Comparison of ENCODE assay signal across 9 cellular contexts in the genomic region with DNA sequence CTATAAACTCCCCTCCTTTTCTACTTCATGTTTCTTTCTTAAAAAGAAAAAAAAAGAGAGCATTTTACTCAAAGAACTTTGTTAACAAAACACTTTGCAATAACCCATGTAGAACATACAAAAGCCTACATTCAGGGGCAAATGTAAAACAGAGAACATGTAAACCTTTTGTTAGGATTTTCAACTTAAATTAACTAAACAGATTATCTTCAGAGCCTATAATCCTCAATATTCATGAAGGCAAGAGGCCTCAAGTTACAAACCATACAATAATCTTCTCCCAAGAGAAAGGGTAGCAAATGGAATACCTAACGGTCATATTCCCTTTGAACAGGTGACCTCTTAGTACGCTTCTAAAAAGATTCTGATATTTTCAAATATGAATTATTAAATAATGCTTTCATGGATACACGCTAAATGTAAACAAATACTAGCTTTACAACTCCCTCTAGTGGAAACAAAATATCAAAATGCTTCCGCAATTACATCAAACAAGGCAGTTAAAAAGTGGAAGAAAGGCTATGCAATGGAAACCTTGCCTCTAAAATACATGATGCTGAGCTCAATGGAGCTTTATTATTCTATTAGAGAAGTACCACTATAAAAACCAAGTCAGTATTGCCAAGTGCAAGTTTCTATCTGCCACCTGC. TPM values are rescaled to one million over a fixed set of nuclear protein-coding genes. Genes with fewer than 3 reads are reported as not detected.
DNase-seq lines count a peak whose midpoint lies in the region; ATAC-seq and TF ChIP-seq lines count a peak whose summit lies in the region.
"Had no signal": no experiment of that assay in that cellular context is flagged by ENCODE, and none has a peak within 500 bp of the region (broad histone marks: within the 10 kb centered on the region; RNA-seq: fewer than 3 reads in every experiment).

No MANE protein-coding gene starts in this region.

- ATAC-seq in HG02763 (IDR thresholded peaks at IDR 0.05; ENCODE audit: unreplicated experiment) = no peak
- ATAC-seq in HG03432 (IDR thresholded peaks at IDR 0.05; ENCODE audit: unreplicated experiment) = no peak

- DNase-seq in DMS153 treated with DMSO at 0.1 percent for 48 hours (lab: John Stamatoyannopoulos, UW; ENCODE audit: unreplicated experiment) (peak; percentile 8), DMS153 (lab: John Stamatoyannopoulos, UW) (no peak), OCI-LY7 (ENCODE audit: low spot score) (peak; percentile 13), fibroblast of pulmonary artery (ENCODE audit: low read depth) (peak; percentile 76), spleen (no peak), activated gamma-delta T cell (lab: John Stamatoyannopoulos, UW) (no peak)

- peaks cover 11% of the 10 kb centered on the region for H4K20me1 ChIP-seq in OCI-LY7 (ENCODE audit: insufficient read depth, low read length)

- peaks cover 68% of the 10 kb centered on the region; the same call in 1 of the 2 replicates for H3K79me2 ChIP-seq in OCI-LY7 (ENCODE audit: insufficient read depth, low read depth, low read length)

- WGBS in spleen, 5 donors = 29 to 55% (median 36%) methylated on average over 4 of the region's 4 CpGs

- no peak overlapping the region for H2AFZ ChIP-seq in OCI-LY7 (ENCODE audit: low read length)

- intact Hi-C loops in OCI-LY7 (cut with micrococcal nuclease; ENCODE audit: unreplicated experiment) (no loop called here), spleen (cut with DNase I; ENCODE audit: low total_unique reads) (loop anchor here (5.0 kb wide), 1 partner anchor 444 kb away; no protein-coding TSS in a partner anchor)

- H3K4me3 ChIP-seq in OCI-LY7 (ENCODE audit: low read depth, low read length, poor library complexity, severe bottlenecking) = no peak overlapping the region
- no peak overlapping the region for H3K4me3 ChIP-seq in fibroblast of pulmonary artery (replicated peaks; ENCODE audit: low read depth, low read length)
- no peak overlapping the region for H3K4me3 ChIP-seq in spleen
- H3K4me3 ChIP-seq: BLaER1 had no signal

- POLR2A ChIA-PET in OCI-LY7 (lab: Charles Lee) = interaction anchor here (0.6 to 1.2 kb wide), 4 partner anchors 8 to 10 kb away, joined by 3 to 4 read pairs (median 4); partner anchors contain the start of gene CEP152

- H3K4me1 ChIP-seq in OCI-LY7 (ENCODE audit: insufficient read depth, low read length, poor library complexity, severe bottlenecking) (peaks cover 5% of the 10 kb centered on the region), spleen (peaks cover 0 to 27% (median 4%) of the 10 kb centered on the region in 6 donors)

- H3K9me3 ChIP-seq in OCI-LY7 (ENCODE audit: low read length) (no peaks in the 10 kb centered on the region), spleen (no peaks in the 10 kb centered on the region)
- H3K9me3 ChIP-seq: BLaER1 had no signal

- no peaks in the 10 kb centered on the region for H3K9me2 ChIP-seq in OCI-LY7 (ENCODE audit: insufficient read depth, low read length)

- H3K27me3 ChIP-seq in spleen (replicated peaks in 1 of 7) = no peaks in the 10 kb centered on the region
- H3K27me3 ChIP-seq: BLaER1 had no signal

- H3K36me3 ChIP-seq in OCI-LY7 (ENCODE audit: insufficient read depth, low read length) (peaks cover 75% of the 10 kb centered on the region), spleen (peaks cover 0 to 28% (median 1%) of the 10 kb centered on the region in 6 donors)

- BruUV-seq in OCI-LY7 (replicated peaks; lab: Mats Ljungman, UMichigan) = no TSS peak

- CTCF ChIA-PET in OCI-LY7 (lab: Charles Lee; ENCODE audit: unreplicated experiment) = interaction anchor here (0.6 kb wide), 1 partner anchor 10 kb away, joined by 3 read pairs; the partner anchor contains the start of gene CEP152

- TF ChIP-seq CTCF in OCI-LY7 (conservative IDR thresholded peaks at IDR 0.05; ENCODE audit: low read length) (peak; percentile 76), fibroblast of pulmonary artery (IDR thresholded peaks at IDR 0.05; ENCODE audit: low read length, missing control alignments) (peak; percentile 58), spleen (IDR thresholded peaks at IDR 0.05 in 8 of 11, conservative IDR thresholded peaks at IDR 0.05 in 3 of 11) (peak in 7 of 11 experiments; percentile 49 to 63 (median 53))

- no peak overlapping the region for H3K4me2 ChIP-seq in OCI-LY7 (ENCODE audit: low read length)
- H3K4me2 ChIP-seq: BLaER1 had no signal

- no peak for TF ChIP-seq POLR2A in spleen (IDR thresholded peaks at IDR 0.05)

- no peak overlapping the region for H3K27ac ChIP-seq in OCI-LY7 (ENCODE audit: low read depth, low read length, poor library complexity, severe bottlenecking)
- no peak overlapping the region for H3K27ac ChIP-seq in spleen
- H3K27ac ChIP-seq: BLaER1 had no signal

RNA-seq across cellular contexts. Expression of gene CEP152, which starts 9.9 kb away (rescaled TPM):
- total RNA-seq in OCI-LY7 (2014; rRNA removed; shearing (Covaris generic)) = 37.6 and 68.2 TPM in 2 replicates
- 44.9 and 54.4 TPM in 2 replicates for total RNA-seq in OCI-LY7 (2022)
- 10 to 100 TPM in 2 of 7 donors, 1 to 10 TPM in 5; 6.5 to 15.1 (median 9.3) TPM for total RNA-seq in spleen
- 1 to 10 TPM; 1.2 to 1.5 (median 1.3) TPM for polyA plus RNA-seq in spleen

Comparison
In these comparisons a context has a peak if more than half of its experiments do, and no peak if none do; other contexts are left out.
1. DNase-seq: peak in DMS153 treated with DMSO at 0.1 percent for 48 hours (single experiment), OCI-LY7 (single experiment) and fibroblast of pulmonary artery (single experiment); none in DMS153 (single experiment), spleen (single experiment) and activated gamma-delta T cell (single experiment).
2. Peak in every context shown above with its lines, with median percentiles within 50 percentile points of each other: CTCF ChIP-seq.